ENCODE assay signal across 17 cellular contexts in the genomic region with DNA sequence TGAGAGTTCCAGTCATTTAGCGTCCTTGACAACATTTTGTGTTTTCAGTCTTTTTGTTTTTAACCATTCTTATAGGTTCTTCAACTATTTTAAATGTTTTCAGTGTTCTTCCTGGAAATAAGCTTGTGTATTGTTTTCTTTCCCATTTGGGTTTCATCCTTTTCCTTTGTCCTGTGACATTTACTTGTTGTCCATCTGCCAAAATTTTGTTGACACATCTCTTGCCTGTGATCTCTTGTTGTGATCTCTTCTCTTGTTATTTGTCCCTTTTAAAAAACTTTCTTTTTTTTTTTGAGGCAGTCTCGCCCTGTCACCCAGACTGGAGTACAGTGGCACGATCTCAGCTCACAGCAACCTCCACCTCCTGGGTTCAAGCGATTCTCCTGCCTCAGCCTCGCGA.
"Had no signal": no experiment of that assay in that cellular context is flagged by ENCODE, and none has a peak within 500 bp of the region (broad histone marks: within the 10 kb centered on the region; RNA-seq: fewer than 3 reads in every experiment).

No MANE protein-coding gene starts in this region.

- H3K27ac ChIP-seq: brain microvascular endothelial cell, esophagus muscularis mucosa, stomach, thoracic aorta had no signal

- H3K27ac Mint-ChIP-seq: activated CD4-positive, alpha-beta memory T cell treated with anti-CD3 and anti-CD28 coated beads, Interleukin-2, amount 10 ng/mL, durations not matched to agents 7 days and 5 days; memory B cell; nephron; T-helper 17 cell had no signal

- H3K4me3 Mint-ChIP-seq: activated CD4-positive, alpha-beta memory T cell treated with anti-CD3 and anti-CD28 coated beads, Interleukin-2, amount 10 ng/mL, durations not matched to agents 7 days and 5 days; activated naive CD4-positive, alpha-beta T cell treated with anti-CD3 and anti-CD28 coated beads, Interleukin-2, amount 50 U/mL, for 24 hours; memory B cell; nephron; T-helper 17 cell had no signal

- H3K4me1 Mint-ChIP-seq: activated CD4-positive, alpha-beta memory T cell treated with anti-CD3 and anti-CD28 coated beads, Interleukin-2, amount 10 ng/mL, durations not matched to agents 7 days and 5 days; memory B cell; nephron had no signal

- H3K9me3 Mint-ChIP-seq: activated CD4-positive, alpha-beta memory T cell treated with anti-CD3 and anti-CD28 coated beads, Interleukin-2, amount 10 ng/mL, durations not matched to agents 7 days and 5 days; activated naive CD4-positive, alpha-beta T cell treated with anti-CD3 and anti-CD28 coated beads, Interleukin-2, amount 50 U/mL, for 24 hours; memory B cell; nephron had no signal

- H3K9me3 ChIP-seq: esophagus muscularis mucosa, stomach, thoracic aorta had no signal

- DNase-seq: activated CD4-positive, alpha-beta memory T cell treated with anti-CD3 and anti-CD28 coated beads, Interleukin-2, amount 10 ng/mL, durations not matched to agents 7 days and 5 days; activated CD4-positive, alpha-beta T cell treated with anti-CD3 and anti-CD28 coated beads for 1 hour; activated CD8-positive, alpha-beta memory T cell treated with anti-CD3 and anti-CD28 coated beads, Interleukin-2, amount 50 U/mL, for 48 hours; amygdala; brain microvascular endothelial cell; cerebellar nuclear complex; foreskin fibroblast; head of caudate nucleus; stimulated activated CD4-positive, alpha-beta T cell treated with anti-CD3 and anti-CD28 coated beads, Interleukin-4, amount 100 ng/mL, for 1 hour; stimulated activated CD8-positive, alpha-beta memory T cell treated with anti-CD3 and anti-CD28 coated beads, Interleukin-4, amount 100 ng/mL, for 48 hours; stomach; T-helper 17 cell had no signal

- H3K4me1 ChIP-seq: esophagus muscularis mucosa, stomach had no signal

- ATAC-seq: T-helper 17 cell had no signal

- H3K27me3 Mint-ChIP-seq: activated CD4-positive, alpha-beta memory T cell treated with anti-CD3 and anti-CD28 coated beads, Interleukin-2, amount 10 ng/mL, durations not matched to agents 7 days and 5 days; activated naive CD4-positive, alpha-beta T cell treated with anti-CD3 and anti-CD28 coated beads, Interleukin-2, amount 50 U/mL, for 24 hours; memory B cell; T-helper 17 cell had no signal

- H3K4me3 ChIP-seq: esophagus muscularis mucosa, stomach, thoracic aorta had no signal

- H3K27me3 ChIP-seq: brain microvascular endothelial cell, esophagus muscularis mucosa, stomach had no signal
